Comparison of ENCODE assay signal across 8 cellular contexts in genomic region chrX:154734101-154734781, GRCh38. TPM values are rescaled to one million over a fixed set of nuclear protein-coding genes. Genes with fewer than 3 reads are reported as not detected.
DNase-seq lines count a peak whose midpoint lies in the region; ATAC-seq and TF ChIP-seq lines count a peak whose summit lies in the region.

No MANE protein-coding gene starts in this region.

- no peak overlapping the region for H3K27ac Mint-ChIP-seq in GM23338
- H3K27ac Mint-ChIP-seq in T-helper 1 cell treated with Interleukin-12 subunit alpha and Interleukin-12 subunit beta and Interleukin-4 antibody, amounts not matched to agents 30 μg/mL and 1 μg/mL, for 36 hours, result peak overlapping the region; percentile 92

- 28% methylated on average over 8 of the region's 8 CpGs for WGBS in esophagus muscularis mucosa
- 54 to 56% (median 55%) methylated on average over 7 to 8 of the region's 8 CpGs for WGBS in psoas muscle, 3 donors

- H4K20me1 ChIP-seq in GM23338 (replicated peaks; ENCODE audit: insufficient read depth), result no peaks in the 10 kb centered on the region

- H3K4me1 Mint-ChIP-seq in GM23338, result peaks cover 4% of the 10 kb centered on the region; the same call in 2 of the 3 replicates
- H3K4me1 Mint-ChIP-seq in T-helper 1 cell treated with Interleukin-12 subunit alpha and Interleukin-12 subunit beta and Interleukin-4 antibody, amounts not matched to agents 30 μg/mL and 1 μg/mL, for 36 hours (ENCODE audit: low read depth), result peaks cover 84% of the 10 kb centered on the region

- H3K27me3 ChIP-seq in GM23338 (ENCODE audit: insufficient read depth) (no peaks in the 10 kb centered on the region), esophagus muscularis mucosa (no peaks in the 10 kb centered on the region), psoas muscle (ENCODE audit: insufficient read depth in 3 of 3, low read length in 2 of 3) (no peaks in the 10 kb centered on the region)

- ATAC-seq in GM23338 (no peak), psoas muscle (no peak), HG02642 (IDR thresholded peaks at IDR 0.05; ENCODE audit: poor library complexity, unreplicated experiment) (no peak), HG02840 (IDR thresholded peaks at IDR 0.05; ENCODE audit: low FRiP score, unreplicated experiment) (no peak)

- H3F3A ChIP-seq in GM23338 (replicated peaks; ENCODE audit: low read depth), result no peaks in the 10 kb centered on the region

- TF ChIP-seq CTCF in GM23338 (conservative IDR thresholded peaks at IDR 0.05; ENCODE audit: low read depth in 2 of 2), result no peak
- TF ChIP-seq CTCF in esophagus muscularis mucosa (IDR thresholded peaks at IDR 0.05), result no peak
- no peak for TF ChIP-seq CTCF in psoas muscle (IDR thresholded peaks at IDR 0.05)

- TF ChIP-seq POLR2A in esophagus muscularis mucosa (IDR thresholded peaks at IDR 0.05; ENCODE audit: low read depth), result no peak

- H3K27ac ChIP-seq in GM23338 (ENCODE audit: low read depth) (0 out of 2 replicates have a peak overlapping the region, but pooled peaks have one; percentile 14), esophagus muscularis mucosa (replicated peaks in 1 of 4) (peak overlapping the region; percentile 78 to 86 (median 84)), psoas muscle (peak overlapping the region; percentile 65)

- peaks cover 4% of the 10 kb centered on the region for H3K27me3 Mint-ChIP-seq in GM23338 (ENCODE audit: insufficient read depth, low read depth, poor library complexity)
- H3K27me3 Mint-ChIP-seq in T-helper 1 cell treated with Interleukin-12 subunit alpha and Interleukin-12 subunit beta and Interleukin-4 antibody, amounts not matched to agents 30 μg/mL and 1 μg/mL, for 36 hours (ENCODE audit: low read depth), result no peaks in the 10 kb centered on the region

- H3K9me3 Mint-ChIP-seq in GM23338, result no peaks in the 10 kb centered on the region; the same call in 2 of the 3 replicates
- no peaks in the 10 kb centered on the region for H3K9me3 Mint-ChIP-seq in T-helper 1 cell treated with Interleukin-12 subunit alpha and Interleukin-12 subunit beta and Interleukin-4 antibody, amounts not matched to agents 30 μg/mL and 1 μg/mL, for 36 hours

- no peak overlapping the region for H3K4me2 ChIP-seq in GM23338

- H3K4me3 ChIP-seq in GM23338, result no peak overlapping the region
- H3K4me3 ChIP-seq in esophagus muscularis mucosa, result no peak overlapping the region
- H3K4me3 ChIP-seq in psoas muscle, result no peak overlapping the region

- no peaks in the 10 kb centered on the region for H3K9me2 ChIP-seq in GM23338 (ENCODE audit: insufficient read depth)

- intact Hi-C loops in esophagus muscularis mucosa (cut with DNase I), result no loop called here
- intact Hi-C loops in psoas muscle (cut with DNase I), result no loop called here

- no peaks in the 10 kb centered on the region for H3K79me2 ChIP-seq in GM23338 (replicated peaks; ENCODE audit: insufficient read depth)

- H3K4me1 ChIP-seq in GM23338 (ENCODE audit: insufficient read depth) (no peaks in the 10 kb centered on the region), esophagus muscularis mucosa (peaks cover 89 to 98% (median 98%) of the 10 kb centered on the region in 4 donors), psoas muscle (peaks cover 48% of the 10 kb centered on the region)

- no peak for TF ChIP-seq EP300 in esophagus muscularis mucosa (IDR thresholded peaks at IDR 0.05)

- no peak overlapping the region for H2AFZ ChIP-seq in GM23338

- DNase-seq in GM23338 (ENCODE audit: low spot score), result no peak
- DNase-seq in esophagus muscularis mucosa (ENCODE audit: extremely low spot score), result no peak
- DNase-seq in psoas muscle, result peak in 1 of 2 donors; percentile 21
- DNase-seq in NCI-H2171 (lab: John Stamatoyannopoulos, UW), result no peak
- no peak for DNase-seq in A172 (ENCODE audit: low spot score)

- no peaks in the 10 kb centered on the region for H3K36me3 Mint-ChIP-seq in GM23338 (ENCODE audit: low read depth)
- H3K36me3 Mint-ChIP-seq in T-helper 1 cell treated with Interleukin-12 subunit alpha and Interleukin-12 subunit beta and Interleukin-4 antibody, amounts not matched to agents 30 μg/mL and 1 μg/mL, for 36 hours (ENCODE audit: low read depth), result peaks cover 38% of the 10 kb centered on the region

- H3K4me3 Mint-ChIP-seq in GM23338, result no peak overlapping the region
- H3K4me3 Mint-ChIP-seq in T-helper 1 cell treated with Interleukin-12 subunit alpha and Interleukin-12 subunit beta and Interleukin-4 antibody, amounts not matched to agents 30 μg/mL and 1 μg/mL, for 36 hours, result peak overlapping the region; percentile 77

- no peaks in the 10 kb centered on the region for H3K36me3 ChIP-seq in GM23338 (ENCODE audit: insufficient read depth)
- H3K36me3 ChIP-seq in esophagus muscularis mucosa, result no peaks in the 10 kb centered on the region
- no peaks in the 10 kb centered on the region for H3K36me3 ChIP-seq in psoas muscle (ENCODE audit: insufficient read depth in 1 of 2, low read depth in 1 of 2)

- no peaks in the 10 kb centered on the region for H3K9me3 ChIP-seq in esophagus muscularis mucosa
- H3K9me3 ChIP-seq in psoas muscle, result no peaks in the 10 kb centered on the region

TF ChIP-seq in GM23338, 12 proteins besides CTCF, POLR2A, EP300 and RAD21:
- TF ChIP-seq POLR2AphosphoS5 (IDR thresholded peaks at IDR 0.05; ENCODE audit: low read depth), result no peak

RNA-seq across cellular contexts. Expression of gene GAB3, which starts 16.6 kb away (rescaled TPM):
- 0.50 and 1.8 TPM in 2 replicates for total RNA-seq in GM23338 (2014; rRNA removed; shearing (Covaris generic))
- polyA plus RNA-seq in GM23338 (2016; fragmentation: Nextera tagmentation; extraction: Ambion mirVana) (0.35 and 0.89 TPM in 2 replicates), psoas muscle (1 to 10 TPM in 1 of 3 donors, under 1 TPM in 2; 0.61 to 3.2 (median 0.65) TPM)
- total RNA-seq in esophagus muscularis mucosa (1 to 10 TPM; 3.9 to 7.3 (median 5.2) TPM), psoas muscle (1 to 10 TPM; 1.0 to 3.4 (median 1.4) TPM)
- total RNA-seq in A172 (2014; rRNA removed; shearing (Covaris generic)), result 0.83 and 0.93 TPM in 2 replicates

RNA-seq across cellular contexts. Expression of gene DKC1, which starts 28.4 kb away (rescaled TPM):
- total RNA-seq in GM23338 (2014; rRNA removed; shearing (Covaris generic)), result 101 and 120 TPM in 2 replicates
- polyA plus RNA-seq in GM23338 (2016; fragmentation: Nextera tagmentation; extraction: Ambion mirVana) (154 and 165 TPM in 2 replicates), psoas muscle (10 to 100 TPM; 23.4 to 61.0 (median 38.2) TPM)
- total RNA-seq in esophagus muscularis mucosa (10 to 100 TPM; 18.3 to 29.9 (median 24.9) TPM), psoas muscle (10 to 100 TPM; 21.2 to 45.5 (median 34.6) TPM)
- 74.9 and 102 TPM in 2 replicates for total RNA-seq in A172 (2014; rRNA removed; shearing (Covaris generic))

Comparison
In these comparisons a context has a peak if more than half of its experiments do, and no peak if none do; other contexts are left out.
1. H3K27ac ChIP-seq: peak in every context shown above with its lines; median percentile 84 in esophagus muscularis mucosa; 65 in psoas muscle; 14 in GM23338.